In the genomic region with DNA sequence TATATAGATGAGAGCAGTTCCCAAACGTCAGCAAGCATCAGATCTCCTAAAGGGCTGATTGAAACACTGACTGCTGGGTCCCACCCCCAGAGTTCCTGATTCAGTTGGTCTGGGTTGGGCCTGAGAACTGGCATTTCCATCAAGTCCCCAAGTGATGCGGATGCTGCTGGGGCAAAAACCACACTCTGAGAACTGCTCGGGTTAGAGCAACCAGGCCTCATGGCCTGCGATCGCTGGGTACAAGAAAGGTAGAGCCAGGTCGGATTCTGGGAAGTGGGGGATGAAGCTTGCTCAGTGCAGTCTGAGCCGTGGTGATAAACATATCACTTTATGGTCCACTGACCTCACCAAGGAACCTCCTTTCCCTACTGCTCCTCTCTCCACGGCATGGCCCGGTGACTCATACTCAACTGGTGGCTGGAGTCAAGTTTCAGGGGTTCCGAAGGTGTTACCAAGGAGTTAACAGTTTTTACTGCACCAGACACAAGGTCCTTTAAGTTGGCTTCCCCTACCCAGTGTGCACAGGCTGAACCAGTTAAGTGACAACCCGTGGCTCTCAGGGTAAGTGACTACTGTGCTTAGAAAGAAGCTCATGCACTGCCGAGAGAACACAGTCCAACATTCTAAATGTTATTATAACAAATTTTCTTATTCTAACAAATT, we compare ENCODE assay signal across 8 cellular contexts.
DNase-seq lines count a peak whose midpoint lies in the region; TF ChIP-seq lines count a peak whose summit lies in the region.

No MANE protein-coding gene starts in this region.

- H3K4me3 ChIP-seq in astrocyte of the cerebellum (ENCODE audit: low read depth, low read length): no peak overlapping the region

- DNase-seq in GM04504 (ENCODE audit: low read depth): peak; percentile 55
- DNase-seq in astrocyte of the cerebellum (ENCODE audit: low read depth): peak; percentile 80
- DNase-seq in myocyte (ENCODE audit: low read depth): peak; percentile 82
- no peak for DNase-seq in epidermal melanocyte (ENCODE audit: insufficient read length, low spot score)
- DNase-seq in NCI-H2227 treated with DMSO at 0.1 percent for 48 hours (lab: John Stamatoyannopoulos, UW): no peak
- DNase-seq in NCI-H146 (lab: John Stamatoyannopoulos, UW): no peak
- DNase-seq in NCI-H82 (lab: John Stamatoyannopoulos, UW): no peak

- TF ChIP-seq EP300 in Ishikawa (IDR thresholded peaks at IDR 0.05; ENCODE audit: borderline replicate concordance): peak; percentile 93

- in situ Hi-C loops in astrocyte of the cerebellum (cut with HindIII; ENCODE audit: low sequenced_read_pairs): no loop called here

- TF ChIP-seq RAD21 in Ishikawa (IDR thresholded peaks at IDR 0.05; ENCODE audit: low read depth): peak; percentile 26; the same call in 1 of the 2 replicates

- no peak for TF ChIP-seq CTCF in astrocyte of the cerebellum (IDR thresholded peaks at IDR 0.05; ENCODE audit: low read depth, low read length, missing control alignments)

TF ChIP-seq in Ishikawa, 13 proteins besides CTCF, POLR2A, EP300 and RAD21:
- TF ChIP-seq TEAD4 (IDR thresholded peaks at IDR 0.05) (peak; percentile 73; the same call in 1 of the 2 replicates), CREB1 (IDR thresholded peaks at IDR 0.05; ENCODE audit: low read depth) (peak; percentile 8; the same call in 1 of the 2 replicates), TAF1 (IDR thresholded peaks at IDR 0.05; ENCODE audit: low read depth) (no peak), MAX (IDR thresholded peaks at IDR 0.05) (peak; percentile 77), EGR1 (IDR thresholded peaks at IDR 0.05) (no peak), CEBPB (IDR thresholded peaks at IDR 0.05) (0 out of 2 replicates have a peak, but pooled peaks have one; percentile 15), TCF12 (IDR thresholded peaks at IDR 0.05; ENCODE audit: low read depth) (peak; percentile 92), USF1 (IDR thresholded peaks at IDR 0.05) (0 out of 2 replicates have a peak, but pooled peaks have one; percentile 26), ZBTB7A (IDR thresholded peaks at IDR 0.05; ENCODE audit: low read depth) (no peak), REST (IDR thresholded peaks at IDR 0.05; ENCODE audit: low read depth) (no peak), YY1 (IDR thresholded peaks at IDR 0.05; ENCODE audit: low read depth) (0 out of 2 replicates have a peak, but pooled peaks have one; percentile 14), FOXM1 (IDR thresholded peaks at IDR 0.05; ENCODE audit: borderline replicate concordance, low read depth) (peak; percentile 66; the same call in 1 of the 2 replicates), NFIC (IDR thresholded peaks at IDR 0.05) (peak; percentile 84)

Comparison
In these comparisons a context has a peak if more than half of its experiments do, and no peak if none do; other contexts are left out.
1. DNase-seq: peak in GM04504 (single experiment), astrocyte of the cerebellum (single experiment) and myocyte (single experiment); none in epidermal melanocyte (single experiment), NCI-H2227 treated with DMSO at 0.1 percent for 48 hours (single experiment), NCI-H146 (single experiment) and NCI-H82 (single experiment).